Comparison of ENCODE assay signal across 7 cellular contexts in the genomic region with DNA sequence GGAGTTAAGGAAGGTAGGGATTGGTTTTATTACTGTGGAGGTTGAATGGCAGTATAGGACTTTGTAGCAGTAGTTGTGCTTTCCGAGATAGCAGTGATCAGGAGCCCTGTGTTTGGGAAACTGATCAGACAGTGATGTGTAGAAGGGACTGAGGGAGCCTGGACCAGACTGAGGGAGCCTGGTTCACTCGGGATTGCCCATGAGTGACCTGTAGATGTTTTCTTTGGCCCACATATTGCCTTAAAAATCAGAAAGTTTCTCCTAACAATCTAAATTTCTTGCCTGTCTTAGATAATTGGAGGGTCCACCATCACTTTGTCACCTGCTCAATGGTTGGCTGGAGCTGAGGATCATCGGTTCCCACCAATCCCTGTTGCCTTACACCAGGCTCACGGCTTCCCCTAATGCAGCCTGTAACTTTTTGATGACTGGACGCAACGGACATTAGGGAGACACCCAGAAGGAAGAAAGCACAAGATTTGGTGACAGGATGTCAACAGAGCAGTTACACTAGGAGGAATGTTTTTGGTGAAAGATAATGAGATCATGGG. TPM values are rescaled to one million over a fixed set of nuclear protein-coding genes. Genes with fewer than 3 reads are reported as not detected.
DNase-seq lines count a peak whose midpoint lies in the region; ATAC-seq and TF ChIP-seq lines count a peak whose summit lies in the region.

No MANE protein-coding gene starts in this region.

- POLR2A ChIA-PET in T-cell (lab: Charles Lee): interaction anchor here in 1 of 2 donors (0.8 kb wide), 1 partner anchor 11 kb away, joined by 3 read pairs; no protein-coding TSS in a partner anchor

- TF ChIP-seq CTCF in GM23338 (conservative IDR thresholded peaks at IDR 0.05; ENCODE audit: low read depth in 2 of 2): no peak
- TF ChIP-seq CTCF in smooth muscle cell (IDR thresholded peaks at IDR 0.05; ENCODE audit: borderline replicate concordance, insufficient read depth, poor library complexity, severe bottlenecking): no peak

- H3K36me3 Mint-ChIP-seq in GM23338 (ENCODE audit: low read depth): no peaks in the 10 kb centered on the region
- no peaks in the 10 kb centered on the region for H3K36me3 Mint-ChIP-seq in T-cell

- H4K20me1 ChIP-seq in GM23338 (replicated peaks; ENCODE audit: insufficient read depth): no peaks in the 10 kb centered on the region; the same call in 1 of the 2 replicates
- H4K20me1 ChIP-seq in smooth muscle cell (ENCODE audit: low read depth): peaks cover 44% of the 10 kb centered on the region

- no peaks in the 10 kb centered on the region; the same call in 1 of the 2 replicates for H3K36me3 ChIP-seq in GM23338 (ENCODE audit: insufficient read depth)
- no peaks in the 10 kb centered on the region for H3K36me3 ChIP-seq in smooth muscle cell (ENCODE audit: low read depth)

- H3K4me3 Mint-ChIP-seq in GM23338 (peak overlapping the region; percentile 92), T-cell (peak overlapping the region; percentile 90 to 94 (median 93))

- peak overlapping the region; percentile 87; the same call in 1 of the 2 replicates for H2AFZ ChIP-seq in GM23338
- peak overlapping the region; percentile 93 for H2AFZ ChIP-seq in smooth muscle cell (ENCODE audit: low read depth)

- H3K9me3 ChIP-seq in smooth muscle cell (replicated peaks; ENCODE audit: low read depth): no peaks in the 10 kb centered on the region

- ATAC-seq in GM23338 (no peak), T-cell (replicated peaks in 1 of 4) (no peak)

- H3K4me3 ChIP-seq in GM23338 (peak overlapping the region; percentile 86), smooth muscle cell (peak overlapping the region; percentile 94)

- no peaks in the 10 kb centered on the region for H3K9me2 ChIP-seq in GM23338 (ENCODE audit: insufficient read depth)

- H3K27ac ChIP-seq in GM23338 (ENCODE audit: low read depth) (peak overlapping the region; percentile 89; the same call in 1 of the 2 replicates), smooth muscle cell (ENCODE audit: low read depth) (no peak overlapping the region)

- H3K9me3 Mint-ChIP-seq in GM23338: no peaks in the 10 kb centered on the region
- no peaks in the 10 kb centered on the region for H3K9me3 Mint-ChIP-seq in T-cell

- H3K4me1 ChIP-seq in GM23338 (ENCODE audit: insufficient read depth) (peaks cover 8% of the 10 kb centered on the region), smooth muscle cell (ENCODE audit: low read depth) (no peaks in the 10 kb centered on the region)

- peaks cover 15% of the 10 kb centered on the region for H3K4me1 Mint-ChIP-seq in GM23338
- H3K4me1 Mint-ChIP-seq in T-cell: peaks cover 35 to 37% (median 36%) of the 10 kb centered on the region in 3 donors

- intact Hi-C loops in posterior vena cava (cut with DNase I): loop anchor here (5.0 kb wide), 1 partner anchor 64 kb away; no protein-coding TSS in a partner anchor

- CTCF ChIA-PET in T-cell (lab: Charles Lee): interaction anchor here in 1 of 2 donors (1.0 to 2.1 kb wide), 3 partner anchors 12 to 64 kb away, joined by 4 to 46 read pairs (median 5); no protein-coding TSS in a partner anchor

- H3K9ac ChIP-seq in smooth muscle cell (ENCODE audit: low read depth): peak overlapping the region; percentile 83

- peaks cover 52% of the 10 kb centered on the region for H3K79me2 ChIP-seq in GM23338 (replicated peaks; ENCODE audit: insufficient read depth)
- peaks cover 50% of the 10 kb centered on the region for H3K79me2 ChIP-seq in smooth muscle cell (ENCODE audit: low read depth)

- H3F3A ChIP-seq in GM23338 (replicated peaks; ENCODE audit: low read depth) (peaks cover 5% of the 10 kb centered on the region), smooth muscle cell (ENCODE audit: low read depth) (no peaks in the 10 kb centered on the region)

- DNase-seq in GM23338 (ENCODE audit: low spot score) (no peak), T-cell (no peak), globus pallidus (ENCODE audit: low spot score) (peak; percentile 24), smooth muscle cell (lab: John Stamatoyannopoulos, UW; ENCODE audit: unreplicated experiment) (no peak), HT-29 (ENCODE audit: low spot score) (no peak), posterior vena cava (ENCODE audit: low spot score) (no peak)
- DNase-seq in activated effector memory CD4-positive, alpha-beta T cell treated with anti-CD3 and anti-CD28 coated beads, Interleukin-2, amount 50 U/mL, for 16 hours: no peak

- H3K27me3 ChIP-seq in GM23338 (ENCODE audit: insufficient read depth) (no peaks in the 10 kb centered on the region), smooth muscle cell (ENCODE audit: low read depth) (no peaks in the 10 kb centered on the region)

- H3K27me3 Mint-ChIP-seq in GM23338 (ENCODE audit: insufficient read depth, low read depth, poor library complexity) (peaks cover 4% of the 10 kb centered on the region), T-cell (no peaks in the 10 kb centered on the region)

- H3K27ac Mint-ChIP-seq in GM23338: peak overlapping the region; percentile 95
- H3K27ac Mint-ChIP-seq in T-cell: peak overlapping the region; percentile 95

- peak overlapping the region; percentile 83 for H3K4me2 ChIP-seq in GM23338
- peak overlapping the region; percentile 87 for H3K4me2 ChIP-seq in smooth muscle cell

- WGBS in smooth muscle cell (ENCODE audit: low lambda C conversion rate): 61% methylated on average over 6 of the region's 6 CpGs

TF ChIP-seq in GM23338, 12 proteins besides CTCF, POLR2A, EP300 and RAD21 (continues in another document):
- TF ChIP-seq ZNF331 (CRISPR knock-in tag; IDR thresholded peaks at IDR 0.05; ENCODE audit: low read depth) (no peak), STAT1 (IDR thresholded peaks at IDR 0.05; ENCODE audit: unreplicated experiment) (no peak), ZNF114 (CRISPR knock-in tag; IDR thresholded peaks at IDR 0.05) (no peak), POLR2AphosphoS5 (IDR thresholded peaks at IDR 0.05; ENCODE audit: low read depth) (no peak), JUNB (IDR thresholded peaks at IDR 0.05; ENCODE audit: unreplicated experiment) (no peak)
- TF ChIP-seq, protein P1, sequence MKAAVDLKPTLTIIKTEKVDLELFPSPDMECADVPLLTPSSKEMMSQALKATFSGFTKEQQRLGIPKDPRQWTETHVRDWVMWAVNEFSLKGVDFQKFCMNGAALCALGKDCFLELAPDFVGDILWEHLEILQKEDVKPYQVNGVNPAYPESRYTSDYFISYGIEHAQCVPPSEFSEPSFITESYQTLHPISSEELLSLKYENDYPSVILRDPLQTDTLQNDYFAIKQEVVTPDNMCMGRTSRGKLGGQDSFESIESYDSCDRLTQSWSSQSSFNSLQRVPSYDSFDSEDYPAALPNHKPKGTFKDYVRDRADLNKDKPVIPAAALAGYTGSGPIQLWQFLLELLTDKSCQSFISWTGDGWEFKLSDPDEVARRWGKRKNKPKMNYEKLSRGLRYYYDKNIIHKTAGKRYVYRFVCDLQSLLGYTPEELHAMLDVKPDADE (IDR thresholded peaks at IDR 0.05): no peak
- TF ChIP-seq, protein P2, sequence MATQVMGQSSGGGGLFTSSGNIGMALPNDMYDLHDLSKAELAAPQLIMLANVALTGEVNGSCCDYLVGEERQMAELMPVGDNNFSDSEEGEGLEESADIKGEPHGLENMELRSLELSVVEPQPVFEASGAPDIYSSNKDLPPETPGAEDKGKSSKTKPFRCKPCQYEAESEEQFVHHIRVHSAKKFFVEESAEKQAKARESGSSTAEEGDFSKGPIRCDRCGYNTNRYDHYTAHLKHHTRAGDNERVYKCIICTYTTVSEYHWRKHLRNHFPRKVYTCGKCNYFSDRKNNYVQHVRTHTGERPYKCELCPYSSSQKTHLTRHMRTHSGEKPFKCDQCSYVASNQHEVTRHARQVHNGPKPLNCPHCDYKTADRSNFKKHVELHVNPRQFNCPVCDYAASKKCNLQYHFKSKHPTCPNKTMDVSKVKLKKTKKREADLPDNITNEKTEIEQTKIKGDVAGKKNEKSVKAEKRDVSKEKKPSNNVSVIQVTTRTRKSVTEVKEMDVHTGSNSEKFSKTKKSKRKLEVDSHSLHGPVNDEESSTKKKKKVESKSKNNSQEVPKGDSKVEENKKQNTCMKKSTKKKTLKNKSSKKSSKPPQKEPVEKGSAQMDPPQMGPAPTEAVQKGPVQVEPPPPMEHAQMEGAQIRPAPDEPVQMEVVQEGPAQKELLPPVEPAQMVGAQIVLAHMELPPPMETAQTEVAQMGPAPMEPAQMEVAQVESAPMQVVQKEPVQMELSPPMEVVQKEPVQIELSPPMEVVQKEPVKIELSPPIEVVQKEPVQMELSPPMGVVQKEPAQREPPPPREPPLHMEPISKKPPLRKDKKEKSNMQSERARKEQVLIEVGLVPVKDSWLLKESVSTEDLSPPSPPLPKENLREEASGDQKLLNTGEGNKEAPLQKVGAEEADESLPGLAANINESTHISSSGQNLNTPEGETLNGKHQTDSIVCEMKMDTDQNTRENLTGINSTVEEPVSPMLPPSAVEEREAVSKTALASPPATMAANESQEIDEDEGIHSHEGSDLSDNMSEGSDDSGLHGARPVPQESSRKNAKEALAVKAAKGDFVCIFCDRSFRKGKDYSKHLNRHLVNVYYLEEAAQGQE (IDR thresholded peaks at IDR 0.05; ENCODE audit: unreplicated experiment): no peak

RNA-seq across cellular contexts. Expression of a gene that starts 1.1 kb away (rescaled TPM):
- total RNA-seq in GM23338 (2014; rRNA removed; shearing (Covaris generic)): 40.1 and 40.8 TPM in 2 replicates
- polyA plus RNA-seq in GM23338 (2016; fragmentation: Nextera tagmentation; extraction: Ambion mirVana) (16.8 and 17.5 TPM in 2 replicates), smooth muscle cell (25.9 and 32.4 TPM in 2 replicates)
- total RNA-seq in T-cell (10 to 100 TPM; 47.1 to 62.2 (median 48.9) TPM), smooth muscle cell (20.3 and 24.9 TPM in 2 replicates), posterior vena cava (10 to 100 TPM; 53.3 to 80.7 TPM)
- total RNA-seq in HT-29 (2014; rRNA removed; shearing (Covaris generic)): 5.9 and 7.1 TPM in 2 replicates

RNA-seq across cellular contexts. Expression of a gene that starts 8.2 kb away (rescaled TPM):
- total RNA-seq in GM23338 (2014; rRNA removed; shearing (Covaris generic)): 413 and 428 TPM in 2 replicates
- 349 and 353 TPM in 2 replicates for polyA plus RNA-seq in GM23338 (2016; fragmentation: Nextera tagmentation; extraction: Ambion mirVana)
- total RNA-seq in T-cell: 10 to 100 TPM; 30.8 to 54.7 (median 48.2) TPM
- total RNA-seq in smooth muscle cell: 168 and 178 TPM in 2 replicates
- polyA plus RNA-seq in smooth muscle cell: 75.2 and 78.7 TPM in 2 replicates
- total RNA-seq in HT-29 (2014; rRNA removed; shearing (Covaris generic)): 264 and 270 TPM in 2 replicates
- 10 to 100 TPM; 24.5 to 30.3 TPM for total RNA-seq in posterior vena cava

RNA-seq across cellular contexts. Expression of a gene that starts 15.1 kb away (rescaled TPM):
- total RNA-seq in GM23338 (2014; rRNA removed; shearing (Covaris generic)): 93.4 and 102 TPM in 2 replicates
- polyA plus RNA-seq in GM23338 (2016; fragmentation: Nextera tagmentation; extraction: Ambion mirVana) (110 and 113 TPM in 2 replicates), smooth muscle cell (104 and 117 TPM in 2 replicates)
- total RNA-seq in T-cell (10 to 100 TPM; 55.6 to 72.7 (median 69.0) TPM), smooth muscle cell (102 and 107 TPM in 2 replicates), posterior vena cava (100 to 1,000 TPM; 104 to 116 TPM)
- total RNA-seq in HT-29 (2014; rRNA removed; shearing (Covaris generic)): 90.2 and 93.2 TPM in 2 replicates
